In genomic region chr7:140230862-140231778, GRCh38 we compare ENCODE assay signal across 7 cellular contexts. TPM values are rescaled to one million over a fixed set of nuclear protein-coding genes. Genes with fewer than 3 reads are reported as not detected.
DNase-seq lines count a peak whose midpoint lies in the region; ATAC-seq and TF ChIP-seq lines count a peak whose summit lies in the region.

No MANE protein-coding gene starts in this region.

- H3K4me1 ChIP-seq in fibroblast of lung (ENCODE audit: control insufficient read depth, extremely low read depth, insufficient read depth, low read length) = no peaks in the 10 kb centered on the region
- H3K4me1 ChIP-seq in stomach smooth muscle (ENCODE audit: control insufficient read depth, insufficient read depth, low read length) = peaks cover 19% of the 10 kb centered on the region

- H4K20me1 ChIP-seq in fibroblast of lung (ENCODE audit: control insufficient read depth, extremely low read depth, insufficient read depth, low read length) = no peaks in the 10 kb centered on the region

- H2AFZ ChIP-seq in fibroblast of lung (ENCODE audit: low read length) = peak overlapping the region; percentile 52

- H3K36me3 ChIP-seq in fibroblast of lung (ENCODE audit: control insufficient read depth, insufficient read depth, low read length) (no peaks in the 10 kb centered on the region), stomach smooth muscle (ENCODE audit: control insufficient read depth in 2 of 2, insufficient read depth in 2 of 2, low read length in 2 of 2) (no peaks in the 10 kb centered on the region)

- peaks cover 20% of the 10 kb centered on the region for H3K27me3 ChIP-seq in fibroblast of lung (ENCODE audit: control insufficient read depth, insufficient read depth, low read length)
- peaks cover 0 to 3% of the 10 kb centered on the region in 2 donors for H3K27me3 ChIP-seq in stomach smooth muscle (ENCODE audit: control insufficient read depth in 1 of 2, insufficient read depth in 2 of 2, low read length in 2 of 2)

- no peaks in the 10 kb centered on the region for H3K36me3 Mint-ChIP-seq in natural killer cell treated with Interleukin-12 subunit alpha and Interleukin-12 subunit beta and Interleukin-15 and Interleukin-18, amount 100 ng/mL, for 72 hours

- H3K4me3 Mint-ChIP-seq in natural killer cell treated with Interleukin-12 subunit alpha and Interleukin-12 subunit beta and Interleukin-15 and Interleukin-18, amount 100 ng/mL, for 72 hours = peak overlapping the region; percentile 95

- H3K9ac ChIP-seq in fibroblast of lung (ENCODE audit: insufficient read depth, low read length) (no peak overlapping the region), stomach smooth muscle (ENCODE audit: low read length in 2 of 2) (peak overlapping the region; percentile 42 to 63)

- H3K9me3 ChIP-seq in fibroblast of lung (ENCODE audit: control insufficient read depth, insufficient read depth, low read depth, low read length) (no peaks in the 10 kb centered on the region), stomach smooth muscle (ENCODE audit: control insufficient read depth in 2 of 2, low read length in 2 of 2) (no peaks in the 10 kb centered on the region)

- peak overlapping the region; percentile 88 for H3K4me2 ChIP-seq in fibroblast of lung (ENCODE audit: extremely low read depth, insufficient read depth, low read length)

- H3K4me1 Mint-ChIP-seq in natural killer cell treated with Interleukin-12 subunit alpha and Interleukin-12 subunit beta and Interleukin-15 and Interleukin-18, amount 100 ng/mL, for 72 hours (ENCODE audit: low read depth in 2 of 2) = peaks cover 26 to 30% of the 10 kb centered on the region in 2 donors

- peak; percentile 64 for DNase-seq in NCI-H774 (lab: John Stamatoyannopoulos, UW)
- DNase-seq in activated T-cell treated with anti-CD3 and anti-CD28 coated beads, Interleukin-2, amount 50 U/mL, for 48 hours = peak; percentile 73 to 79
- DNase-seq in fibroblast of lung (ENCODE audit: low read depth in 2 of 2) = peak in 1 of 2 donors; percentile 14
- DNase-seq in natural killer cell treated with Interleukin-12 subunit alpha and Interleukin-12 subunit beta and Interleukin-15 and Interleukin-18, amount 100 ng/mL, for 72 hours (ENCODE audit: low spot score) = no peak
- no peak for DNase-seq in T1000 (lab: John Stamatoyannopoulos, UW)

- peak; percentile 13 for ATAC-seq in GM21576 (IDR thresholded peaks at IDR 0.05; ENCODE audit: unreplicated experiment)
- ATAC-seq in natural killer cell treated with Interleukin-12 subunit alpha and Interleukin-12 subunit beta and Interleukin-15 and Interleukin-18, amount 100 ng/mL, for 72 hours = peak; percentile 58 to 66

- peak overlapping the region; percentile 75 to 96 for H3K27ac Mint-ChIP-seq in natural killer cell treated with Interleukin-12 subunit alpha and Interleukin-12 subunit beta and Interleukin-15 and Interleukin-18, amount 100 ng/mL, for 72 hours

- H3K27me3 Mint-ChIP-seq in natural killer cell treated with Interleukin-12 subunit alpha and Interleukin-12 subunit beta and Interleukin-15 and Interleukin-18, amount 100 ng/mL, for 72 hours = no peaks in the 10 kb centered on the region

- peak overlapping the region; percentile 43 to 65 (median 48) for H3K4me3 ChIP-seq in fibroblast of lung (replicated peaks in 1 of 4; ENCODE audit: control extremely low read depth in 1 of 4, insufficient read depth in 1 of 4, low read depth in 3 of 4, low read length in 4 of 4)
- peak overlapping the region; percentile 80 to 96 for H3K4me3 ChIP-seq in stomach smooth muscle (ENCODE audit: low read length in 2 of 2)

- H3K9me3 Mint-ChIP-seq in natural killer cell treated with Interleukin-12 subunit alpha and Interleukin-12 subunit beta and Interleukin-15 and Interleukin-18, amount 100 ng/mL, for 72 hours = no peaks in the 10 kb centered on the region

- H3K79me2 ChIP-seq in fibroblast of lung (ENCODE audit: control insufficient read depth, insufficient read depth, low read length) = no peaks in the 10 kb centered on the region

- H3K27ac ChIP-seq in fibroblast of lung (ENCODE audit: insufficient read depth, low read length) (no peak overlapping the region), stomach smooth muscle (ENCODE audit: low read length) (peak overlapping the region; percentile 6)

- no peak for TF ChIP-seq CTCF in fibroblast of lung (conservative IDR thresholded peaks at IDR 0.05 in 1 of 2, IDR thresholded peaks at IDR 0.05 in 1 of 2; ENCODE audit: low read depth in 1 of 2, low read length in 2 of 2)

RNA-seq across cellular contexts. Expression of gene KDM7A, which starts 54.3 kb away (rescaled TPM):
- total RNA-seq in fibroblast of lung = 4.8 and 6.7 TPM in 2 replicates
- 0.96 and 1.9 TPM in 2 replicates for polyA plus RNA-seq in fibroblast of lung
- polyA plus RNA-seq in fibroblast of lung (2012) = 0.55 and 1.3 TPM in 2 replicates
- polyA minus RNA-seq in fibroblast of lung (ENCODE audit: low replicate concordance) = 0.22 and 0.63 TPM in 2 replicates
- total RNA-seq in natural killer cell treated with Interleukin-12 subunit alpha and Interleukin-12 subunit beta and Interleukin-15 and Interleukin-18, amount 100 ng/mL, for 72 hours = 10 to 100 TPM; 12.6 to 14.5 TPM

Comparison
In these comparisons a context has a peak if more than half of its experiments do, and no peak if none do; other contexts are left out.
1. DNase-seq: peak in NCI-H774 (single experiment) and activated T-cell treated with anti-CD3 and anti-CD28 coated beads, Interleukin-2, amount 50 U/mL, for 48 hours (2 of 2); none in natural killer cell treated with Interleukin-12 subunit alpha and Interleukin-12 subunit beta and Interleukin-15 and Interleukin-18, amount 100 ng/mL, for 72 hours (single experiment) and T1000 (single experiment).